In the genomic region with DNA sequence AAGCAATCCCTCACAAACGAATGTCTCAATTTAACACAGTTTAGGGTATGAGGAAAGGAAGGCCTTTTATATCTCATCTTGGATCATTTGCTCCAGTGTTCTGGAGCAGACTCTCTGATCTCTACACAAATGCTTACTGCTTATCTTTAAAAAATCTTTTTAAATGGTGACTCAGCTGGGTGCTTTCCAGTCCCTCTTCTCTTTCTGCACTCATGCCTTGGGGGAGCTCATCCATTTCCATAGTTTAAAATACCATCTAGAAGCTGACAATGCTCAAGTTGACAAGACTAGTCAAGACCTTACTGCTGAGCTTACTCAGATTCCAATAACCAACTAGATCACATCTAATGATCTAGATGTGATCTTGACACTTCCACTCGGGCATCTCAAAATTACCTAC, we compare ENCODE assay signal across 2 cellular contexts.
TF ChIP-seq lines count a peak whose summit lies in the region.

No MANE protein-coding gene starts in this region.

TF ChIP-seq in SK-N-SH, 30 proteins besides CTCF, POLR2A, EP300 and RAD21 (continued from another document):
- no peak for TF ChIP-seq MEF2A (IDR thresholded peaks at IDR 0.05; ENCODE audit: borderline replicate concordance, low read depth)
- TF ChIP-seq PBX3 (IDR thresholded peaks at IDR 0.05): peak; percentile 14; the same call in 1 of the 2 replicates
- peak; percentile 55 for TF ChIP-seq TCF12 (IDR thresholded peaks at IDR 0.05)
- peak; percentile 44; the same call in 1 of the 2 replicates for TF ChIP-seq FOSL2 (IDR thresholded peaks at IDR 0.05; ENCODE audit: borderline replicate concordance, low read depth)
- no peak for TF ChIP-seq RFX5 (IDR thresholded peaks at IDR 0.05; ENCODE audit: low read length)
- no peak for TF ChIP-seq USF2 (IDR thresholded peaks at IDR 0.05; ENCODE audit: borderline replicate concordance, low read depth, low read length)
- no peak for TF ChIP-seq GABPA (IDR thresholded peaks at IDR 0.05; ENCODE audit: low read depth)
- TF ChIP-seq JUND (IDR thresholded peaks at IDR 0.05): peak; percentile 63
- TF ChIP-seq RCOR1 (IDR thresholded peaks at IDR 0.05; ENCODE audit: low read length): no peak
- no peak for TF ChIP-seq YY1 (IDR thresholded peaks at IDR 0.05; ENCODE audit: low read depth)

TF ChIP-seq in HepG2, 621 proteins besides CTCF, POLR2A, EP300 and RAD21 (continued from another document):
- TF ChIP-seq, protein P1, sequence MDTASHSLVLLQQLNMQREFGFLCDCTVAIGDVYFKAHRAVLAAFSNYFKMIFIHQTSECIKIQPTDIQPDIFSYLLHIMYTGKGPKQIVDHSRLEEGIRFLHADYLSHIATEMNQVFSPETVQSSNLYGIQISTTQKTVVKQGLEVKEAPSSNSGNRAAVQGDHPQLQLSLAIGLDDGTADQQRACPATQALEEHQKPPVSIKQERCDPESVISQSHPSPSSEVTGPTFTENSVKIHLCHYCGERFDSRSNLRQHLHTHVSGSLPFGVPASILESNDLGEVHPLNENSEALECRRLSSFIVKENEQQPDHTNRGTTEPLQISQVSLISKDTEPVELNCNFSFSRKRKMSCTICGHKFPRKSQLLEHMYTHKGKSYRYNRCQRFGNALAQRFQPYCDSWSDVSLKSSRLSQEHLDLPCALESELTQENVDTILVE (CRISPR knock-in tag; IDR thresholded peaks at IDR 0.05): no peak
- no peak for TF ChIP-seq ZNF430 (CRISPR knock-in tag; IDR thresholded peaks at IDR 0.05)
- TF ChIP-seq PAF1 (CRISPR knock-in tag; IDR thresholded peaks at IDR 0.05): no peak
- no peak for TF ChIP-seq MLXIP (CRISPR knock-in tag; IDR thresholded peaks at IDR 0.05; ENCODE audit: borderline replicate concordance)
- TF ChIP-seq, protein P2, sequence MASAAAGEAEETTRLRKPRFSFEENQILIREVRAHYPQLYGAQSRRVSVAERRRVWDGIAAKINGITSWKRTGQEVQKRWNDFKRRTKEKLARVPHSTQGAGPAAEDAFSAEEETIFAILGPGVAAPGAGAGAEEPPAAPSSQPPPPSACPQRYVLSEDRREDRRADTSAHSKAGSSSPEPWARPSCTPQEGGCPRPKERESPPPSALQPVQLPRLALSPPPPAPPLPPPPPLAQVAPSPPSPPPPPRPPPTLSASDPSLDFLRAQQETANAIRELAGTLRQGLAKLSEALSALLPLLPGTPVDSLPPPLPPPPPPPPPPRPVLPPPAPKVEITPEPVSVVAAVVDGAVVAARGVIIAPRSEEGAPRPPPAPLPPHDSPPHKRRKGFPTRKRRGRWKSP (CRISPR knock-in tag; IDR thresholded peaks at IDR 0.05): no peak
- TF ChIP-seq PHF21A (CRISPR knock-in tag; IDR thresholded peaks at IDR 0.05): no peak
- no peak for TF ChIP-seq MAF1 (CRISPR knock-in tag; IDR thresholded peaks at IDR 0.05; ENCODE audit: borderline replicate concordance)
- no peak for TF ChIP-seq ARID2 (CRISPR knock-in tag; IDR thresholded peaks at IDR 0.05; ENCODE audit: borderline replicate concordance)
- TF ChIP-seq HES4 (CRISPR knock-in tag; IDR thresholded peaks at IDR 0.05; ENCODE audit: borderline replicate concordance): no peak
- TF ChIP-seq GATA4 (IDR thresholded peaks at IDR 0.05; ENCODE audit: borderline replicate concordance, low read depth): no peak
- no peak for TF ChIP-seq ZNF570 (CRISPR knock-in tag; IDR thresholded peaks at IDR 0.05; ENCODE audit: borderline replicate concordance)
- TF ChIP-seq ZMAT3 (CRISPR knock-in tag; conservative IDR thresholded peaks at IDR 0.05): no peak
- no peak for TF ChIP-seq ARHGAP35 (CRISPR knock-in tag; IDR thresholded peaks at IDR 0.05; ENCODE audit: borderline replicate concordance)
- TF ChIP-seq ZNF724P (CRISPR knock-in tag; IDR thresholded peaks at IDR 0.05; ENCODE audit: borderline replicate concordance): no peak
- TF ChIP-seq WIZ (CRISPR knock-in tag; IDR thresholded peaks at IDR 0.05): no peak
TF ChIP-seq in HepG2: peak in this region for 0.
